Comparison of ENCODE assay signal across 9 cellular contexts in genomic region chr19:37907735-37908066, GRCh38. TPM values are rescaled to one million over a fixed set of nuclear protein-coding genes. Genes with fewer than 3 reads are reported as not detected.
DNase-seq lines count a peak whose midpoint lies in the region; ATAC-seq and TF ChIP-seq lines count a peak whose summit lies in the region.
"Had no signal": no experiment of that assay in that cellular context is flagged by ENCODE, and none has a peak within 500 bp of the region (broad histone marks: within the 10 kb centered on the region; RNA-seq: fewer than 3 reads in every experiment).

No MANE protein-coding gene starts in this region.

- intact Hi-C loops in Panc1 (cut with micrococcal nuclease; ENCODE audit: unreplicated experiment) (loop anchor here (10.0 kb wide), 4 partner anchors 77 to 317 kb away; partner anchors contain the start of gene DPF1), gastrocnemius medialis (cut with DNase I; ENCODE audit: low total_unique reads) (loop anchor here (1.0 to 10.0 kb wide), 8 partner anchors 27 to 573 kb away; partner anchors contain the start of genes CATSPERG, KCNK6, YIF1B and ZNF527)

- H3K79me2 ChIP-seq in GM23248 (ENCODE audit: insufficient read depth) (peaks cover 57% of the 10 kb centered on the region), fibroblast of lung (ENCODE audit: control insufficient read depth, insufficient read depth, low read length) (peaks cover 43% of the 10 kb centered on the region)

- no TSS peak for BruUV-seq in Panc1 (replicated peaks; lab: Mats Ljungman, UMichigan)

- POLR2A ChIA-PET in Panc1 (lab: Charles Lee) = no interaction called here

- ATAC-seq in Panc1 (no peak), gastrocnemius medialis (no peak), HG03025 (IDR thresholded peaks at IDR 0.05; ENCODE audit: low FRiP score, unreplicated experiment) (no peak)

- H3K9ac ChIP-seq in GM23248 (peak overlapping the region; percentile 84), fibroblast of lung (ENCODE audit: insufficient read depth, low read length) (peak overlapping the region; percentile 75)

- H3K4me3 ChIP-seq in GM23248 (peak overlapping the region; percentile 93), Panc1 (ENCODE audit: low read depth in 2 of 2, low read length in 2 of 2) (peak overlapping the region; percentile 76 to 97), fibroblast of lung (replicated peaks in 1 of 4; ENCODE audit: control extremely low read depth in 1 of 4, insufficient read depth in 1 of 4, low read depth in 3 of 4, low read length in 4 of 4) (peak overlapping the region; percentile 70 to 98 (median 86)), gastrocnemius medialis (peak overlapping the region; percentile 84 to 98 (median 90))

- H3K27me3 ChIP-seq in GM23248 (replicated peaks; ENCODE audit: insufficient read depth) = no peaks in the 10 kb centered on the region
- H3K27me3 ChIP-seq in Panc1 (ENCODE audit: control insufficient read depth, insufficient read depth, low read length) = no peaks in the 10 kb centered on the region
- H3K27me3 ChIP-seq in fibroblast of lung (ENCODE audit: control insufficient read depth, insufficient read depth, low read length) = no peaks in the 10 kb centered on the region
- no peaks in the 10 kb centered on the region for H3K27me3 ChIP-seq in gastrocnemius medialis

- H3K9me2 ChIP-seq in GM23248 (ENCODE audit: insufficient read depth) = no peaks in the 10 kb centered on the region

- H3K4me1 ChIP-seq in GM23248 (ENCODE audit: insufficient read depth) = peaks cover 17% of the 10 kb centered on the region
- peaks cover 10% of the 10 kb centered on the region for H3K4me1 ChIP-seq in Panc1 (ENCODE audit: control insufficient read depth, insufficient read depth, low read length)
- H3K4me1 ChIP-seq in fibroblast of lung (ENCODE audit: control insufficient read depth, extremely low read depth, insufficient read depth, low read length) = peaks cover 8% of the 10 kb centered on the region
- H3K4me1 ChIP-seq in gastrocnemius medialis = peaks cover 9 to 16% of the 10 kb centered on the region in 2 donors

- TF ChIP-seq POLR2A in gastrocnemius medialis (IDR thresholded peaks at IDR 0.05) = no peak

- H2AFZ ChIP-seq in GM23248 (peak overlapping the region; percentile 99), fibroblast of lung (ENCODE audit: low read length) (peak overlapping the region; percentile 60)

- 6 to 11% methylated on average over 8 of the region's 8 CpGs for WGBS in GM23248 (ENCODE audit: low coverage in 1 of 2, low lambda C conversion rate in 2 of 2, missing lambda C conversion rate in 2 of 2), 2 experiments

- CTCF ChIA-PET in Panc1 (lab: Charles Lee) = interaction anchor here (0.5 to 1.5 kb wide), 3 partner anchors 9 to 24 kb away, joined by 3 to 9 read pairs (median 3); no protein-coding TSS in a partner anchor

- peak overlapping the region; percentile 45 for H3K27ac ChIP-seq in GM23248
- peak overlapping the region; percentile 73 for H3K27ac ChIP-seq in Panc1 (ENCODE audit: low read length)
- peak overlapping the region; percentile 42 for H3K27ac ChIP-seq in fibroblast of lung (ENCODE audit: insufficient read depth, low read length)
- peak overlapping the region in 3 of 4 donors; percentile 62 to 85 (median 81) for H3K27ac ChIP-seq in gastrocnemius medialis

- H3K9me3 ChIP-seq in GM23248 (ENCODE audit: low read depth) (no peaks in the 10 kb centered on the region), Panc1 (ENCODE audit: control insufficient read depth, insufficient read depth, low read depth, low read length) (no peaks in the 10 kb centered on the region), fibroblast of lung (ENCODE audit: control insufficient read depth, insufficient read depth, low read depth, low read length) (no peaks in the 10 kb centered on the region), gastrocnemius medialis (no peaks in the 10 kb centered on the region)

- no peaks in the 10 kb centered on the region for H3F3A ChIP-seq in GM23248 (ENCODE audit: insufficient read depth)

- H3K36me3 ChIP-seq in GM23248 (ENCODE audit: low read depth) (no peaks in the 10 kb centered on the region), Panc1 (ENCODE audit: control insufficient read depth, insufficient read depth, low read length) (no peaks in the 10 kb centered on the region), fibroblast of lung (ENCODE audit: control insufficient read depth, insufficient read depth, low read length) (no peaks in the 10 kb centered on the region), gastrocnemius medialis (no peaks in the 10 kb centered on the region)

- DNase-seq in GM23248 (no peak), Panc1 (ENCODE audit: low read depth, low spot score) (no peak), fibroblast of lung (ENCODE audit: low read depth in 2 of 2) (no peak), gastrocnemius medialis (no peak), NCI-H187 treated with DMSO at 0.1 percent for 48 hours (lab: John Stamatoyannopoulos, UW) (no peak)
- DNase-seq in NK-92 treated with Interleukin-12 subunit alpha and Interleukin-12 subunit beta, amount 100 ng/mL, for 24 hours (lab: John Stamatoyannopoulos, UW) = no peak
- DNase-seq in activated effector memory CD4-positive, alpha-beta T cell treated with anti-CD3 and anti-CD28 coated beads, Interleukin-2, amount 50 U/mL, for 16 hours = no peak

- H3K4me2 ChIP-seq in GM23248 (ENCODE audit: unreplicated experiment) (peak overlapping the region; percentile 95), fibroblast of lung (ENCODE audit: extremely low read depth, insufficient read depth, low read length) (peak overlapping the region; percentile 94)

- H4K20me1 ChIP-seq in GM23248 (ENCODE audit: insufficient read depth) (no peaks in the 10 kb centered on the region), fibroblast of lung (ENCODE audit: control insufficient read depth, extremely low read depth, insufficient read depth, low read length) (no peaks in the 10 kb centered on the region)

- in situ Hi-C loops in GM23248 (cut with MboI) = loop anchor here (25.0 kb wide), 1 partner anchor 180 kb away; no protein-coding TSS in a partner anchor
- in situ Hi-C loops in Panc1 (cut with HindIII; ENCODE audit: low pct_unique_long_range_greater_than_20kb, low sequenced_read_pairs) = no loop called here
- in situ Hi-C loops in gastrocnemius medialis (cut with MboI; ENCODE audit: low sequenced_read_pairs in 4 of 4) = loop anchor here (10.0 to 25.0 kb wide), 2 partner anchors 187 to 430 kb away; partner anchors contain the start of gene CATSPERG (in 4 of the 4)

- TF ChIP-seq CTCF in Panc1 (IDR thresholded peaks at IDR 0.05) (no peak), fibroblast of lung (conservative IDR thresholded peaks at IDR 0.05 in 1 of 2, IDR thresholded peaks at IDR 0.05 in 1 of 2; ENCODE audit: low read depth in 1 of 2, low read length in 2 of 2) (no peak), gastrocnemius medialis (IDR thresholded peaks at IDR 0.05 in 4 of 5, conservative IDR thresholded peaks at IDR 0.05 in 1 of 5) (no peak)

RNA-seq across cellular contexts. Expression of gene SIPA1L3, which starts 0.7 kb away (rescaled TPM):
- 12.1 and 34.3 TPM in 2 replicates for total RNA-seq in GM23248 (2014; rRNA removed; shearing (Covaris generic))
- 2.6 and 3.7 TPM in 2 replicates for polyA plus RNA-seq in GM23248 (2016; fragmentation: Nextera tagmentation; extraction: Ambion mirVana)
- 66.3 TPM for total RNA-seq in Panc1 (2021; ENCODE audit: unreplicated experiment)
- polyA plus RNA-seq in Panc1 (2012; ENCODE audit: insufficient read length) = 49.7 TPM
- total RNA-seq in fibroblast of lung = 4.9 and 10.1 TPM in 2 replicates
- polyA plus RNA-seq in fibroblast of lung = 3.7 and 6.2 TPM in 2 replicates
- polyA plus RNA-seq in fibroblast of lung (2012) = 5.2 and 8.1 TPM in 2 replicates
- polyA minus RNA-seq in fibroblast of lung (ENCODE audit: low replicate concordance) = 73.8 and 98.8 TPM in 2 replicates
- total RNA-seq in gastrocnemius medialis = 10 to 100 TPM in 1 of 4 donors, 1 to 10 TPM in 3; 4.1 to 18.7 (median 6.1) TPM

RNA-seq across cellular contexts. Expression of gene WDR87, which starts 1.3 kb away (rescaled TPM):
- total RNA-seq in GM23248 (2014; rRNA removed; shearing (Covaris generic)) = not detected in 2 replicates
- polyA plus RNA-seq in GM23248 (2016; fragmentation: Nextera tagmentation; extraction: Ambion mirVana) (not detected in 2 replicates), fibroblast of lung (not detected in 2 replicates)
- total RNA-seq in Panc1 (2021; ENCODE audit: unreplicated experiment) (not detected), fibroblast of lung (not detected in 2 replicates), gastrocnemius medialis (not detected)
- not detected for polyA plus RNA-seq in Panc1 (2012; ENCODE audit: insufficient read length)
- polyA plus RNA-seq in fibroblast of lung (2012) = not detected in 2 replicates
- not detected in 2 replicates for polyA minus RNA-seq in fibroblast of lung (ENCODE audit: low replicate concordance)
- total RNA-seq: glomerular endothelial cell had no signal
